33 cellular contexts compared by ENCODE assay signal in genomic region chr6:121596441-121596840, GRCh38.
"Had no signal": no experiment of that assay in that cellular context is flagged by ENCODE, and none has a peak within 500 bp of the region (broad histone marks: within the 10 kb centered on the region; RNA-seq: fewer than 3 reads in every experiment).

No MANE protein-coding gene starts in this region.

- H3K4me1 ChIP-seq: adrenal gland had no signal

- H3K4me3 Mint-ChIP-seq: activated CD4-positive, alpha-beta T cell treated with anti-CD3 and anti-CD28 coated beads for 36 hours; activated CD4-positive, alpha-beta T cell treated with anti-CD3 and anti-CD28 coated beads, Interleukin-2, amount 10 ng/mL, durations not matched to agents 7 days and 5 days; activated naive CD4-positive, alpha-beta T cell treated with anti-CD3 and anti-CD28 coated beads for 36 hours; activated T-cell treated with anti-CD3 and anti-CD28 coated beads, Interleukin-2, amount 50 U/mL, for 4 hours; activated T-helper 1 cell treated with anti-CD3 and anti-CD28 coated beads, Interleukin-12 subunit alpha, Interleukin-12 subunit beta, Interleukin-2, Interleukin-4 antibody, amounts not matched to agents 30 ng/mL and 10 ng/mL and 1 ng/mL, durations not matched to agents 14 hours and 24 hours and 36 hours; central memory CD8-positive, alpha-beta T cell; T-helper 1 cell treated with Interleukin-12 subunit alpha and Interleukin-12 subunit beta and Interleukin-4 antibody, amounts not matched to agents 30 μg/mL and 1 μg/mL, for 36 hours; T-helper 2 cell treated with Interferon-gamma antibody and Interleukin-4, amounts not matched to agents 5 μg/mL and 100 μg/mL, for 36 hours had no signal

- H3K4me3 ChIP-seq: adrenal gland, cardiac muscle cell, SJSA1 had no signal

- H3K36me3 ChIP-seq: adrenal gland, cardiac muscle cell, SJSA1 had no signal

- H3K27ac Mint-ChIP-seq: activated CD4-positive, alpha-beta T cell treated with anti-CD3 and anti-CD28 coated beads for 36 hours; activated CD4-positive, alpha-beta T cell treated with anti-CD3 and anti-CD28 coated beads, Interleukin-2, amount 10 ng/mL, durations not matched to agents 7 days and 5 days; activated naive CD4-positive, alpha-beta T cell treated with anti-CD3 and anti-CD28 coated beads for 36 hours; activated naive CD4-positive, alpha-beta T cell treated with anti-CD3 and anti-CD28 coated beads, Interleukin-2, amount 50 U/mL, for 72 hours; activated T-helper 1 cell treated with anti-CD3 and anti-CD28 coated beads, Interleukin-12 subunit alpha, Interleukin-12 subunit beta, Interleukin-2, Interleukin-4 antibody, amounts not matched to agents 30 ng/mL and 10 ng/mL and 1 ng/mL, durations not matched to agents 14 hours and 24 hours and 36 hours; T-helper 1 cell treated with Interleukin-12 subunit alpha and Interleukin-12 subunit beta and Interleukin-4 antibody, amounts not matched to agents 30 μg/mL and 1 μg/mL, for 36 hours; T-helper 2 cell treated with Interferon-gamma antibody and Interleukin-4, amounts not matched to agents 5 μg/mL and 100 μg/mL, for 36 hours had no signal

- ATAC-seq: activated CD4-positive, alpha-beta T cell treated with anti-CD3 and anti-CD28 coated beads for 36 hours; activated CD4-positive, CD25-positive, alpha-beta regulatory T cell treated with anti-CD3 and anti-CD28 coated beads, Interleukin-2, amount 50 U/mL, for 24 hours; activated naive CD4-positive, alpha-beta T cell treated with anti-CD3 and anti-CD28 coated beads, Interleukin-2, amount 50 U/mL, for 72 hours; activated T-cell treated with anti-CD3 and anti-CD28 coated beads, Interleukin-2, amount 50 U/mL, for 4 hours; Panc1 had no signal

- DNase-seq: activated CD4-positive, alpha-beta T cell treated with anti-CD3 and anti-CD28 coated beads for 36 hours; activated CD4-positive, alpha-beta T cell treated with anti-CD3 and anti-CD28 coated beads, Interleukin-2, amount 10 ng/mL, durations not matched to agents 7 days and 5 days; activated CD4-positive, alpha-beta T cell treated with anti-CD3 and anti-CD28 coated beads, Interleukin-2, amount 50 U/mL, for 48 hours; activated CD8-positive, alpha-beta memory T cell treated with anti-CD3 and anti-CD28 coated beads, Interleukin-2, amount 50 U/mL, for 4 hours; activated gamma-delta T cell treated with Interleukin-2 at 50 U/mL for 16 hours; activated naive CD4-positive, alpha-beta T cell treated with anti-CD3 and anti-CD28 coated beads for 36 hours; activated T-cell treated with anti-CD3 and anti-CD28 coated beads for 4 hours; activated T-cell treated with anti-CD3 and anti-CD28 coated beads, Interleukin-2, amount 50 U/mL, for 4 hours; adrenal gland; Kasumi-1; NCI-H1092 treated with DMSO at 0.1 percent for 48 hours; NCI-H1417; NCI-H146; NCI-H187; NCI-H2029 treated with DMSO at 0.1 percent for 48 hours; NCI-H2107; NCI-H2171 treated with DMSO at 0.1 percent for 48 hours; NCI-H2227 treated with DMSO at 0.1 percent for 48 hours; NCI-H446 treated with DMSO at 0.1 percent for 48 hours; NCI-H524; NCI-H69; SHP77 treated with DMSO at 0.1 percent for 48 hours; SK-N-SH had no signal

- FAIRE-seq: TTC549 had no signal

- H3K27me3 Mint-ChIP-seq: activated CD4-positive, alpha-beta T cell treated with anti-CD3 and anti-CD28 coated beads for 36 hours; activated CD4-positive, alpha-beta T cell treated with anti-CD3 and anti-CD28 coated beads, Interleukin-2, amount 10 ng/mL, durations not matched to agents 7 days and 5 days; central memory CD8-positive, alpha-beta T cell had no signal

- H3K9ac ChIP-seq: SK-N-SH had no signal

- H3K9me2 ChIP-seq: SK-N-SH had no signal

- H3K27me3 ChIP-seq: adrenal gland, cardiac muscle cell, SJSA1 had no signal

- H3K9me3 ChIP-seq: adrenal gland, SJSA1, SK-N-SH had no signal

- H3K36me3 Mint-ChIP-seq: activated naive CD4-positive, alpha-beta T cell treated with anti-CD3 and anti-CD28 coated beads, Interleukin-2, amount 50 U/mL, for 72 hours had no signal

- H3K27ac ChIP-seq: adrenal gland, cardiac muscle cell, SJSA1 had no signal

- H3K9me3 Mint-ChIP-seq: activated CD4-positive, alpha-beta T cell treated with anti-CD3 and anti-CD28 coated beads, Interleukin-2, amount 10 ng/mL, durations not matched to agents 7 days and 5 days; activated naive CD4-positive, alpha-beta T cell treated with anti-CD3 and anti-CD28 coated beads for 36 hours; activated T-helper 1 cell treated with anti-CD3 and anti-CD28 coated beads, Interleukin-12 subunit alpha, Interleukin-12 subunit beta, Interleukin-2, Interleukin-4 antibody, amounts not matched to agents 30 ng/mL and 10 ng/mL and 1 ng/mL, durations not matched to agents 14 hours and 24 hours and 36 hours; T-helper 1 cell treated with Interleukin-12 subunit alpha and Interleukin-12 subunit beta and Interleukin-4 antibody, amounts not matched to agents 30 μg/mL and 1 μg/mL, for 36 hours; T-helper 2 cell treated with Interferon-gamma antibody and Interleukin-4, amounts not matched to agents 5 μg/mL and 100 μg/mL, for 36 hours had no signal

- H3K4me1 Mint-ChIP-seq: activated CD4-positive, alpha-beta T cell treated with anti-CD3 and anti-CD28 coated beads for 36 hours; activated CD4-positive, alpha-beta T cell treated with anti-CD3 and anti-CD28 coated beads, Interleukin-2, amount 10 ng/mL, durations not matched to agents 7 days and 5 days; central memory CD8-positive, alpha-beta T cell had no signal

- H3K4me2 ChIP-seq: SK-N-SH had no signal
